Comparison of ENCODE assay signal across 18 cellular contexts in genomic region chr5:96967400-96967799, GRCh38. TPM values are rescaled to one million over a fixed set of nuclear protein-coding genes. Genes with fewer than 3 reads are reported as not detected.
DNase-seq lines count a peak whose midpoint lies in the region; ATAC-seq and TF ChIP-seq lines count a peak whose summit lies in the region.
"Had no signal": no experiment of that assay in that cellular context is flagged by ENCODE, and none has a peak within 500 bp of the region (broad histone marks: within the 10 kb centered on the region; RNA-seq: fewer than 3 reads in every experiment).

No MANE protein-coding gene starts in this region.

- H3K36me3 ChIP-seq in left ventricle myocardium inferior: no peaks in the 10 kb centered on the region
- no peaks in the 10 kb centered on the region for H3K36me3 ChIP-seq in SJCRH30
- no peaks in the 10 kb centered on the region for H3K36me3 ChIP-seq in left lung

- peak; percentile 20 for ATAC-seq in left lung
- ATAC-seq in SK-N-SH treated with all-trans-retinoic acid at 6 μM for 48 hours: no peak
- ATAC-seq in GM21515 (IDR thresholded peaks at IDR 0.05; ENCODE audit: unreplicated experiment): no peak
- ATAC-seq in HG02852 (IDR thresholded peaks at IDR 0.05; ENCODE audit: unreplicated experiment): no peak
- ATAC-seq: activated CD8-positive, alpha-beta memory T cell treated with anti-CD3 and anti-CD28 coated beads, Interleukin-2, amount 10 ng/mL, durations not matched to agents 7 days and 5 days; stimulated activated naive B cell treated with anti-CD40 and anti-IgM and Interleukin-4, amounts not matched to agents 10 μg/mL and 1 μg/mL and 100 μg/mL, for 72 hours had no signal

- H3K27me3 ChIP-seq in left ventricle myocardium inferior (ENCODE audit: low read depth) (no peaks in the 10 kb centered on the region), SJCRH30 (no peaks in the 10 kb centered on the region), left lung (no peaks in the 10 kb centered on the region)

- intact Hi-C loops in left ventricle myocardium inferior (cut with micrococcal nuclease) (no loop called here), cardiac septum (cut with DNase I) (no loop called here), left lung (cut with DNase I) (no loop called here)

- no peak for TF ChIP-seq CTCF in left ventricle myocardium inferior (IDR thresholded peaks at IDR 0.05; ENCODE audit: borderline replicate concordance)
- no peak for TF ChIP-seq CTCF in left lung (IDR thresholded peaks at IDR 0.05)

- peaks cover 78% of the 10 kb centered on the region for H3K4me1 ChIP-seq in left ventricle myocardium inferior
- peaks cover 45% of the 10 kb centered on the region for H3K4me1 ChIP-seq in SJCRH30
- peaks cover 17 to 55% of the 10 kb centered on the region in 2 donors for H3K4me1 ChIP-seq in left lung

- H3K9me3 ChIP-seq in left ventricle myocardium inferior (replicated peaks) (no peaks in the 10 kb centered on the region), SJCRH30 (replicated peaks) (no peaks in the 10 kb centered on the region), left lung (no peaks in the 10 kb centered on the region)

- H3K4me3 ChIP-seq in left ventricle myocardium inferior (no peak overlapping the region), SJCRH30 (no peak overlapping the region), left lung (no peak overlapping the region)

- peak overlapping the region; percentile 71 for H3K27ac ChIP-seq in left ventricle myocardium inferior (replicated peaks)
- H3K27ac ChIP-seq in SJCRH30: peak overlapping the region; percentile 70; the same call in 1 of the 2 replicates
- no peak overlapping the region for H3K27ac ChIP-seq in left lung

- DNase-seq in left ventricle myocardium inferior: no peak
- DNase-seq in cardiac septum (ENCODE audit: low spot score): no peak
- DNase-seq in SJCRH30: no peak
- DNase-seq in left lung: no peak
- no peak for DNase-seq in SHP77 (lab: John Stamatoyannopoulos, UW)
- DNase-seq: activated CD4-positive, CD25-positive, alpha-beta regulatory T cell treated with anti-CD3 and anti-CD28 coated beads, Interleukin-2, amount 50 U/mL, for 72 hours; activated CD8-positive, alpha-beta memory T cell treated with anti-CD3 and anti-CD28 coated beads, Interleukin-2, amount 10 ng/mL, durations not matched to agents 7 days and 5 days; activated gamma-delta T cell treated with Interleukin-2 at 50 U/mL for 16 hours; amygdala; cerebellar nuclear complex; H7; midbrain; NCI-H1930; NK-92 treated with Interleukin-12 subunit alpha and Interleukin-12 subunit beta, amount 100 ng/mL, for 24 hours; stimulated activated naive B cell treated with anti-CD40 and anti-IgM and Interleukin-4, amounts not matched to agents 10 μg/mL and 1 μg/mL and 100 μg/mL, for 72 hours had no signal

TF ChIP-seq in SK-N-SH treated with all-trans-retinoic acid at 6 μM for 48 hours, 23 proteins besides CTCF, POLR2A, EP300 and RAD21:
- no peak for TF ChIP-seq RARB (CRISPR knock-in tag; IDR thresholded peaks at IDR 0.05)
- TF ChIP-seq TSHZ2 (CRISPR knock-in tag; IDR thresholded peaks at IDR 0.05): no peak
- TF ChIP-seq ZNF8 (CRISPR knock-in tag; IDR thresholded peaks at IDR 0.05): no peak
- no peak for TF ChIP-seq OSR1 (CRISPR knock-in tag; IDR thresholded peaks at IDR 0.05)
- TF ChIP-seq BACH2 (CRISPR knock-in tag; IDR thresholded peaks at IDR 0.05; ENCODE audit: borderline replicate concordance): no peak
- no peak for TF ChIP-seq ARNTL (CRISPR knock-in tag; IDR thresholded peaks at IDR 0.05; ENCODE audit: borderline replicate concordance, low read depth)
- no peak for TF ChIP-seq ZNF70 (CRISPR knock-in tag; IDR thresholded peaks at IDR 0.05)
- TF ChIP-seq PATZ1 (CRISPR knock-in tag; IDR thresholded peaks at IDR 0.05; ENCODE audit: borderline replicate concordance): no peak
- TF ChIP-seq TCF4 (CRISPR knock-in tag; IDR thresholded peaks at IDR 0.05; ENCODE audit: borderline replicate concordance): no peak
- no peak for TF ChIP-seq GLIS3 (CRISPR knock-in tag; IDR thresholded peaks at IDR 0.05)
- TF ChIP-seq ZFP3 (CRISPR knock-in tag; IDR thresholded peaks at IDR 0.05): no peak
- TF ChIP-seq ESRRG (CRISPR knock-in tag; IDR thresholded peaks at IDR 0.05): no peak
- no peak for TF ChIP-seq SNAI2 (CRISPR knock-in tag; IDR thresholded peaks at IDR 0.05)
- TF ChIP-seq CSRNP3 (CRISPR knock-in tag; IDR thresholded peaks at IDR 0.05): no peak
- TF ChIP-seq ISL1 (CRISPR knock-in tag; IDR thresholded peaks at IDR 0.05): no peak
- no peak for TF ChIP-seq CSDC2 (CRISPR knock-in tag; IDR thresholded peaks at IDR 0.05)
- TF ChIP-seq ZNF565 (CRISPR knock-in tag; conservative IDR thresholded peaks at IDR 0.05; ENCODE audit: low read depth): no peak

RNA-seq across cellular contexts. Expression of gene LNPEP, which starts 31.5 kb away (rescaled TPM):
- total RNA-seq in left ventricle myocardium inferior (56.8 TPM), cardiac septum (61.4 TPM), left lung (10 to 100 TPM; 37.3 to 40.6 TPM)
- total RNA-seq in SJCRH30 (2014; rRNA removed; shearing (Covaris generic)): 28.2 and 35.3 TPM in 2 replicates

Comparison
In these comparisons a context has a peak if more than half of its experiments do, and no peak if none do; other contexts are left out.
1. H3K27ac ChIP-seq: peak in left ventricle myocardium inferior (single experiment) and SJCRH30 (single experiment); none in left lung (0 of 2).